8 cellular contexts compared by ENCODE assay signal in genomic region chr1:206923009-206923960, GRCh38. TPM values are rescaled to one million over a fixed set of nuclear protein-coding genes. Genes with fewer than 3 reads are reported as not detected.
A peak's percentile ranks its signal among the peaks of the same experiment; 100 is the strongest.
DNase-seq lines count a peak whose midpoint lies in the region; ATAC-seq and TF ChIP-seq lines count a peak whose summit lies in the region.

No MANE protein-coding gene starts in this region.

- WGBS in psoas muscle, 3 donors = 53 to 58% (median 57%) methylated on average over 12 of the region's 12 CpGs
- WGBS in tibial nerve, 2 donors = 53 to 65% methylated on average over 11 to 12 of the region's 12 CpGs

- H3K9me3 Mint-ChIP-seq in CD4-positive, alpha-beta memory T cell = no peaks in the 10 kb centered on the region

- no peak for TF ChIP-seq EP300 in tibial nerve (IDR thresholded peaks at IDR 0.05)

- H3K4me1 Mint-ChIP-seq in CD4-positive, alpha-beta memory T cell = peaks cover 7 to 32% (median 24%) of the 10 kb centered on the region in 4 donors

- H3K27ac ChIP-seq in CD4-positive, alpha-beta memory T cell (ENCODE audit: low read depth, low read length) = peak overlapping the region; percentile 78
- H3K27ac ChIP-seq in psoas muscle (peak overlapping the region; percentile 23), tibial nerve (peak overlapping the region in 2 of 4 donors; percentile 53 to 87), RWPE1 (no peak overlapping the region)

- peak overlapping the region; percentile 94 to 97 for H3K4me3 ChIP-seq in CD4-positive, alpha-beta memory T cell (ENCODE audit: low read length in 2 of 2)
- peak overlapping the region; percentile 48 for H3K4me3 ChIP-seq in Jurkat, Clone E6-1 (ENCODE audit: low read length)
- no peak overlapping the region for H3K4me3 ChIP-seq in psoas muscle
- no peak overlapping the region for H3K4me3 ChIP-seq in tibial nerve

- no peaks in the 10 kb centered on the region for H3K36me3 ChIP-seq in CD4-positive, alpha-beta memory T cell (ENCODE audit: insufficient read depth, low read length)
- H3K36me3 ChIP-seq in psoas muscle (ENCODE audit: insufficient read depth in 1 of 2, low read depth in 1 of 2) = no peaks in the 10 kb centered on the region
- no peaks in the 10 kb centered on the region for H3K36me3 ChIP-seq in tibial nerve

- CTCF ChIA-PET in CD4-positive, alpha-beta memory T cell (lab: Charles Lee; ENCODE audit: partially characterized antibody) = interaction anchor here (0.9 to 13.0 kb wide), 6 partner anchors 8 to 60 kb away, joined by 3 to 477 read pairs (median 6); no protein-coding TSS in a partner anchor
- CTCF ChIA-PET in RWPE1 (lab: Yijun Ruan, JAX) = no interaction called here

- peak; percentile 78 to 85 (median 81) for DNase-seq in CD4-positive, alpha-beta memory T cell
- DNase-seq in GM20000 (ENCODE audit: low spot score) = peak; percentile 76
- DNase-seq in Jurkat, Clone E6-1 (ENCODE audit: low read depth, low spot score) = peak; percentile 90
- DNase-seq in activated T-cell treated with anti-CD3 and anti-CD28 coated beads, Interleukin-2, amount 50 U/mL, for 1 hour = peak; percentile 67
- DNase-seq in psoas muscle = peak in 1 of 2 donors; percentile 52
- no peak for DNase-seq in tibial nerve (ENCODE audit: low spot score in 2 of 2)
- DNase-seq in RWPE1 (ENCODE audit: low spot score) = no peak
- no peak for DNase-seq in HK-2 (ENCODE audit: unreplicated experiment)

- no peaks in the 10 kb centered on the region for H3K9me3 ChIP-seq in CD4-positive, alpha-beta memory T cell (ENCODE audit: control insufficient read depth in 1 of 2, low read length in 2 of 2)
- H3K9me3 ChIP-seq in psoas muscle (no peaks in the 10 kb centered on the region), tibial nerve (no peaks in the 10 kb centered on the region)

- ATAC-seq in psoas muscle = peak in 2 of 4 donors; percentile 20 to 22

- H3K4me1 ChIP-seq in CD4-positive, alpha-beta memory T cell (ENCODE audit: insufficient read depth, low read length) = peaks cover 62% of the 10 kb centered on the region
- H3K4me1 ChIP-seq in psoas muscle = no peaks in the 10 kb centered on the region
- H3K4me1 ChIP-seq in tibial nerve = peaks cover 0 to 25% (median 0%) of the 10 kb centered on the region in 4 donors

- no peak overlapping the region for H3K4me3 Mint-ChIP-seq in CD4-positive, alpha-beta memory T cell

- POLR2A ChIA-PET in CD4-positive, alpha-beta memory T cell (lab: Charles Lee; ENCODE audit: partially characterized antibody) = interaction anchor here (1.1 to 12.7 kb wide), 13 partner anchors 7 to 367 kb away, joined by 3 to 211 read pairs (median 10); partner anchors contain the start of gene PFKFB2
- POLR2A ChIA-PET in RWPE1 (lab: Yijun Ruan, JAX; ENCODE audit: low non-redundant PET) = no interaction called here

- H3K36me3 Mint-ChIP-seq in CD4-positive, alpha-beta memory T cell = peaks cover 15 to 24% of the 10 kb centered on the region in 2 donors

- H3K27ac Mint-ChIP-seq in CD4-positive, alpha-beta memory T cell = no peak overlapping the region

- TF ChIP-seq POLR2A in tibial nerve (IDR thresholded peaks at IDR 0.05) = no peak

- H3K27me3 ChIP-seq in CD4-positive, alpha-beta memory T cell (ENCODE audit: insufficient read depth, low read length) = no peaks in the 10 kb centered on the region
- peaks cover 0 to 5% (median 0%) of the 10 kb centered on the region in 3 donors for H3K27me3 ChIP-seq in psoas muscle (ENCODE audit: insufficient read depth in 3 of 3, low read length in 2 of 3)
- H3K27me3 ChIP-seq in tibial nerve = no peaks in the 10 kb centered on the region

- H3K27me3 Mint-ChIP-seq in CD4-positive, alpha-beta memory T cell = no peaks in the 10 kb centered on the region

- intact Hi-C loops in CD4-positive, alpha-beta memory T cell (cut with micrococcal nuclease) = loop anchor here (1.0 to 2.0 kb wide), 3 partner anchors 10 to 120 kb away; no protein-coding TSS in a partner anchor
- intact Hi-C loops in psoas muscle (cut with DNase I) = no loop called here

- no peak for TF ChIP-seq CTCF in GM20000 (IDR thresholded peaks at IDR 0.05; ENCODE audit: extremely low read depth, missing control alignments)
- TF ChIP-seq CTCF in psoas muscle (IDR thresholded peaks at IDR 0.05) = no peak
- TF ChIP-seq CTCF in tibial nerve (IDR thresholded peaks at IDR 0.05) = no peak
- no peak for TF ChIP-seq CTCF in RWPE1 (conservative IDR thresholded peaks at IDR 0.05; ENCODE audit: low read depth)

RNA-seq across cellular contexts. Expression of gene FCMR, which starts 1.5 kb away (rescaled TPM):
- 100 to 1,000 TPM; 554 to 588 TPM for total RNA-seq in CD4-positive, alpha-beta memory T cell
- polyA plus RNA-seq in CD4-positive, alpha-beta memory T cell = 100 to 1,000 TPM; 493 to 558 TPM
- polyA plus RNA-seq in Jurkat, Clone E6-1 (2012; ENCODE audit: insufficient read depth, insufficient read length) = 18.5 TPM
- total RNA-seq in psoas muscle = 10 to 100 TPM in 2 of 4 donors, 1 to 10 TPM in 2; 2.3 to 29.5 (median 12.0) TPM
- 1 to 10 TPM; 1.0 to 8.4 (median 2.2) TPM for polyA plus RNA-seq in psoas muscle
- total RNA-seq in tibial nerve = 1 to 10 TPM; 1.8 to 3.1 (median 2.6) TPM

RNA-seq across cellular contexts. Expression of gene PIGR, which starts 23.0 kb away (rescaled TPM):
- total RNA-seq in CD4-positive, alpha-beta memory T cell = not detected
- not detected for polyA plus RNA-seq in CD4-positive, alpha-beta memory T cell
- polyA plus RNA-seq in Jurkat, Clone E6-1 (2012; ENCODE audit: insufficient read depth, insufficient read length) = not detected
- total RNA-seq in psoas muscle = under 1 TPM; 0.42 to 0.50 (median 0.49) TPM
- under 1 TPM; 0.06 to 0.64 (median 0.16) TPM for polyA plus RNA-seq in psoas muscle
- total RNA-seq in tibial nerve = under 1 TPM in 1 of 4 donors, not detected in 3; 0.22 TPM

RNA-seq across cellular contexts. Expression of gene IL24, which starts 26.0 kb away (rescaled TPM):
- not detected for total RNA-seq in CD4-positive, alpha-beta memory T cell
- polyA plus RNA-seq in CD4-positive, alpha-beta memory T cell = 10 to 100 TPM; 20.3 to 29.6 TPM
- 0.90 TPM for polyA plus RNA-seq in Jurkat, Clone E6-1 (2012; ENCODE audit: insufficient read depth, insufficient read length)
- total RNA-seq in psoas muscle = 10 to 100 TPM in 1 of 4 donors, under 1 TPM in 1, not detected in 2; 0.23 to 20.3 TPM
- polyA plus RNA-seq in psoas muscle = 1 to 10 TPM in 1 of 3 donors, under 1 TPM in 2; 0.05 to 1.7 (median 0.20) TPM
- total RNA-seq in tibial nerve = not detected

RNA-seq across cellular contexts. Expression of gene FCAMR, which starts 47.0 kb away (rescaled TPM):
- total RNA-seq in CD4-positive, alpha-beta memory T cell = not detected
- not detected for polyA plus RNA-seq in CD4-positive, alpha-beta memory T cell
- polyA plus RNA-seq in Jurkat, Clone E6-1 (2012; ENCODE audit: insufficient read depth, insufficient read length) = not detected
- total RNA-seq in psoas muscle = not detected
- not detected for polyA plus RNA-seq in psoas muscle
- total RNA-seq in tibial nerve = not detected

RNA-seq across cellular contexts. Expression of gene IL20, which starts 57.9 kb away (rescaled TPM):
- not detected for total RNA-seq in CD4-positive, alpha-beta memory T cell
- not detected for polyA plus RNA-seq in CD4-positive, alpha-beta memory T cell
- polyA plus RNA-seq in Jurkat, Clone E6-1 (2012; ENCODE audit: insufficient read depth, insufficient read length) = not detected
- 1 to 10 TPM in 1 of 4 donors, not detected in 3; 1.2 TPM for total RNA-seq in psoas muscle
- polyA plus RNA-seq in psoas muscle = not detected
- not detected for total RNA-seq in tibial nerve

Comparison
In these comparisons a context has a peak if more than half of its experiments do, and no peak if none do; other contexts are left out.
1. DNase-seq: peak in CD4-positive, alpha-beta memory T cell (5 of 5), GM20000 (single experiment), Jurkat, Clone E6-1 (single experiment) and activated T-cell treated with anti-CD3 and anti-CD28 coated beads, Interleukin-2, amount 50 U/mL, for 1 hour (single experiment); none in tibial nerve (0 of 2), RWPE1 (single experiment) and HK-2 (single experiment).
2. H3K4me3 ChIP-seq: peak in CD4-positive, alpha-beta memory T cell (2 of 2) and Jurkat, Clone E6-1 (single experiment); none in psoas muscle (single experiment) and tibial nerve (0 of 4).
3. RNA of gene FCMR, which starts 1.5 kb away (total RNA-seq): 554 to 588 TPM in CD4-positive, alpha-beta memory T cell; 2.3 to 29.5 TPM in psoas muscle and 1.8 to 3.1 TPM in tibial nerve; every median in the first group is over 10 times any median in the second.